19 cellular contexts compared by ENCODE assay signal in genomic region chr5:178012758-178013157, GRCh38. TPM values are rescaled to one million over a fixed set of nuclear protein-coding genes. Genes with fewer than 3 reads are reported as not detected.
"Had no signal": no experiment of that assay in that cellular context is flagged by ENCODE, and none has a peak within 500 bp of the region (broad histone marks: within the 10 kb centered on the region; RNA-seq: fewer than 3 reads in every experiment).

No MANE protein-coding gene starts in this region.

RNA-seq across cellular contexts. Expression of gene PROP1, which starts 16.7 kb away (rescaled TPM):
- total RNA-seq: activated CD4-positive, alpha-beta memory T cell treated with anti-CD3 and anti-CD28 coated beads for 36 hours; activated CD4-positive, alpha-beta T cell treated with anti-CD3 and anti-CD28 coated beads, Interleukin-2, amount 10 ng/mL, durations not matched to agents 24 days and 14 days; activated CD8-positive, alpha-beta memory T cell treated with anti-CD3 and anti-CD28 coated beads, Interleukin-2, amount 10 ng/mL, durations not matched to agents 7 days and 5 days; activated CD8-positive, alpha-beta T cell treated with anti-CD3 and anti-CD28 coated beads, Interleukin-2, amount 10 ng/mL, durations not matched to agents 7 days and 5 days; activated naive CD4-positive, alpha-beta T cell treated with anti-CD3 and anti-CD28 coated beads for 36 hours; activated naive CD4-positive, alpha-beta T cell treated with anti-CD3 and anti-CD28 coated beads, Interleukin-2, amount 50 U/mL, for 72 hours; activated naive CD8-positive, alpha-beta T cell treated with anti-CD3 and anti-CD28 coated beads, Interleukin-2, amount 10 ng/mL, durations not matched to agents 7 days and 5 days; adrenal gland; aorta; astrocyte; body of pancreas; breast epithelium; cardiac septum; cerebellum; T-cell; T-helper 1 cell treated with Interleukin-12 subunit alpha and Interleukin-12 subunit beta and Interleukin-4 antibody, amounts not matched to agents 30 ng/mL and 1 ng/mL, for 36 hours; T-helper 17 cell; T-helper 2 cell treated with Interferon-gamma antibody and Interleukin-4, amounts not matched to agents 100 ng/mL and 5 ng/mL, for 36 hours; WTC11 had no signal
